17 cellular contexts compared by ENCODE assay signal in genomic region chr11:115985896-115986295, GRCh38.
"Had no signal": no experiment of that assay in that cellular context is flagged by ENCODE, and none has a peak within 500 bp of the region (broad histone marks: within the 10 kb centered on the region; RNA-seq: fewer than 3 reads in every experiment).

No MANE protein-coding gene starts in this region.

- ATAC-seq: left lobe of liver; mucosa of descending colon; natural killer cell treated with Interleukin-12 subunit alpha and Interleukin-12 subunit beta and Interleukin-15 and Interleukin-18, amount 100 ng/mL, for 72 hours; right lobe of liver had no signal

- DNase-seq: effector memory CD4-positive, alpha-beta T cell; esophagus squamous epithelium; mesenchymal stem cell; mucosa of descending colon; naive B cell; right lobe of liver; stimulated activated CD4-positive, alpha-beta T cell treated with anti-CD3 and anti-CD28 coated beads, Interleukin-12 subunit alpha, Interleukin-12 subunit beta, amount 100 ng/mL, for 4 hours; stimulated activated CD4-positive, alpha-beta T cell treated with anti-CD3 and anti-CD28 coated beads, Interleukin-1b, Interleukin-23, amount 100 ng/mL, for 48 hours; stimulated activated CD4-positive, alpha-beta T cell treated with anti-CD3 and anti-CD28 coated beads, Interleukin-4, amount 100 ng/mL, for 1 hour; stimulated activated CD8-positive, alpha-beta memory T cell treated with anti-CD3 and anti-CD28 coated beads, Interleukin-4, amount 100 ng/mL, for 48 hours; stimulated activated naive CD4-positive, alpha-beta T cell; stomach; thyroid gland; upper lobe of left lung; uterus had no signal
